Comparison of ENCODE assay signal across 20 cellular contexts in genomic region chr10:15792777-15793176, GRCh38.
"Had no signal": no experiment of that assay in that cellular context is flagged by ENCODE, and none has a peak within 500 bp of the region (broad histone marks: within the 10 kb centered on the region; RNA-seq: fewer than 3 reads in every experiment).

No MANE protein-coding gene starts in this region.

- H3K36me3 ChIP-seq: breast epithelium, pancreas had no signal

- H3K27ac Mint-ChIP-seq: activated naive CD8-positive, alpha-beta T cell; activated T-cell treated with anti-CD3 and anti-CD28 coated beads, Interleukin-2, amount 50 U/mL, for 24 hours; activated T-helper 17 cell treated with anti-CD3 and anti-CD28 coated beads, Interleukin-2, amount 50 U/mL, for 72 hours; stimulated activated naive B cell treated with anti-CD40 and anti-IgM and Interleukin-4, amounts not matched to agents 10 μg/mL and 1 μg/mL and 100 μg/mL, for 72 hours had no signal

- H3K9me3 Mint-ChIP-seq: activated T-cell treated with anti-CD3 and anti-CD28 coated beads, Interleukin-2, amount 50 U/mL, for 24 hours; activated T-helper 17 cell treated with anti-CD3 and anti-CD28 coated beads, Interleukin-2, amount 50 U/mL, for 72 hours; central memory CD8-positive, alpha-beta T cell; mesothelial cell of epicardium; nephron; stimulated activated naive B cell treated with anti-CD40 and anti-IgM and Interleukin-4, amounts not matched to agents 10 μg/mL and 1 μg/mL and 100 μg/mL, for 72 hours had no signal

- H3K27me3 Mint-ChIP-seq: activated naive CD8-positive, alpha-beta T cell; activated T-cell treated with anti-CD3 and anti-CD28 coated beads, Interleukin-2, amount 50 U/mL, for 24 hours; activated T-helper 17 cell treated with anti-CD3 and anti-CD28 coated beads, Interleukin-2, amount 50 U/mL, for 72 hours; central memory CD8-positive, alpha-beta T cell; stimulated activated naive B cell treated with anti-CD40 and anti-IgM and Interleukin-4, amounts not matched to agents 10 μg/mL and 1 μg/mL and 100 μg/mL, for 72 hours had no signal

- H3K27ac ChIP-seq: breast epithelium, pancreas had no signal

- H3K9me3 ChIP-seq: breast epithelium, left lung, pancreas, testis had no signal

- H3K4me3 ChIP-seq: breast epithelium, left lung, lung, pancreas, smooth muscle cell, testis had no signal

- H3K4me1 ChIP-seq: breast epithelium, pancreas had no signal

- DNase-seq: activated CD8-positive, alpha-beta memory T cell treated with anti-CD3 and anti-CD28 coated beads for 24 hours; activated CD8-positive, alpha-beta memory T cell treated with anti-CD3 and anti-CD28 coated beads, Interleukin-2, amount 50 U/mL, for 4 hours; activated T-cell treated with anti-CD3 and anti-CD28 coated beads, Interleukin-2, amount 50 U/mL, for 24 hours; kidney; left lung; pancreas; stimulated activated CD4-positive, alpha-beta T cell treated with anti-CD3 and anti-CD28 coated beads, Interleukin-15, amount 100 ng/mL, for 24 hours; stimulated activated CD4-positive, alpha-beta T cell treated with anti-CD3 and anti-CD28 coated beads, Interleukin-2, amount 100 ng/mL, for 48 hours; stimulated activated CD8-positive, alpha-beta memory T cell treated with anti-CD3 and anti-CD28 coated beads, Interleukin-4, amount 100 ng/mL, for 48 hours; stimulated activated naive B cell treated with anti-CD40 and anti-IgM and Interleukin-4, amounts not matched to agents 10 μg/mL and 1 μg/mL and 100 μg/mL, for 72 hours; T-helper 9 cell had no signal

- H3K4me2 ChIP-seq: smooth muscle cell had no signal

- ATAC-seq: activated T-helper 17 cell treated with anti-CD3 and anti-CD28 coated beads, Interleukin-2, amount 50 U/mL, for 72 hours; stimulated activated naive B cell treated with anti-CD40 and anti-IgM and Interleukin-4, amounts not matched to agents 10 μg/mL and 1 μg/mL and 100 μg/mL, for 72 hours had no signal

- H3K4me3 Mint-ChIP-seq: activated naive CD8-positive, alpha-beta T cell; activated T-cell treated with anti-CD3 and anti-CD28 coated beads, Interleukin-2, amount 50 U/mL, for 24 hours; activated T-helper 17 cell treated with anti-CD3 and anti-CD28 coated beads, Interleukin-2, amount 50 U/mL, for 72 hours; central memory CD8-positive, alpha-beta T cell; mesothelial cell of epicardium; nephron; stimulated activated naive B cell treated with anti-CD40 and anti-IgM and Interleukin-4, amounts not matched to agents 10 μg/mL and 1 μg/mL and 100 μg/mL, for 72 hours had no signal

- H3K27me3 ChIP-seq: breast epithelium, left lung, pancreas, testis had no signal
